Comparison of ENCODE assay signal across 1 cellular context in the genomic region with DNA sequence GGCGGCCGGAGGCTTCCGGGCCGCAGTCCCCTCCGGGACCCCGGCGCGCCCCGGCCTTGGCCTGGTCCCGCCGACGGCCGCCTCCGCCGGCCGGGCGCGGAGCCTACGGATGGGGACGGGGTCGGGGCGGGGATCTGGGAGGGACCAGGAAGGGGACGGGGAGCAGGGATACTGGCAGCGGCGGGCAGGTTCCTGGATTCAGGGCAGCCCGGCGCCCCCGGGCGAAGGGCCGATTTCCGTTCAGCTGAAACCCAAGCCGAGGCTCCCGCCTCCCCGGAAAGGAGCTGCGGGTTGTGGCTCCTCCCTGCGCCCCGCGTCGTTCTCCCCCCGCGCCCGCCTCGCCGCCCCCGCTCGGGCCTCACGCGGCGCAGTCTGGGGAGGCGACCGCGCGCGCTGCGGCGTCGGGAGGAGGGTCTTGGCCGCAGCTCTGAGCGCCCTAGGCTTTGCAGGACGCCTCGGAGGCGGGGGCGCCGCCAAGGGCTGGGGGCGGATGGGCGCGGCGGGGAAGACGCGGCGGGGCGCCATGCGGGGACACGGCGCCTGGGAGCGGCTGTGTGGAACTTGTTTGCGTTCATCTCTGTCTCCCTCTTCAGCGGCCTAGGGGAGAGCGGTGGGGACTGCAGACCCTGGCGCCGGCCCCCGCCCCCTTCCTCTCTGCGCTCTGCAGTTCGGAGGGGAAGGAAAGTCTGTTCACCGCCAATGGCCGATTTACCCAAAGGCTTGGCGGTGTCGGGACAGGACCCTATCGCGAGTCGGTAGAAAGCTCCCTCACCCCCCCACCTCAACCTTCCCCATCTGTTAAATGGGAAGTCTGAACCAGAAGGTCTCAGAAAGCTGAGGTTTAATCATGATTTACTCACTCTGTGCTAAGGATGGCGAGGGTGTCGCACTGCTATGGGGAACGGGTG.
TF ChIP-seq lines count a peak whose summit lies in the region.

No MANE protein-coding gene starts in this region.

TF ChIP-seq in HepG2, 621 proteins besides CTCF, POLR2A, EP300 and RAD21 (continued from another document and continues in another):
- TF ChIP-seq HDAC1 (CRISPR knock-in tag; IDR thresholded peaks at IDR 0.05) (peak; percentile 65; the same call in 1 of the 2 replicates), SMARCC2 (IDR thresholded peaks at IDR 0.05) (no peak), MTA3 (CRISPR knock-in tag; IDR thresholded peaks at IDR 0.05) (no peak), ZNF543 (CRISPR knock-in tag; IDR thresholded peaks at IDR 0.05) (no peak), HCFC1 (IDR thresholded peaks at IDR 0.05; ENCODE audit: low read depth, low read length) (no peak), SP140L (CRISPR knock-in tag; IDR thresholded peaks at IDR 0.05; ENCODE audit: borderline replicate concordance) (no peak), ZC3H13 (CRISPR knock-in tag; IDR thresholded peaks at IDR 0.05) (no peak), ZNF850 (CRISPR knock-in tag; conservative IDR thresholded peaks at IDR 0.05) (no peak), ZNF777 (CRISPR knock-in tag; IDR thresholded peaks at IDR 0.05) (peak; percentile 81; the same call in 1 of the 2 replicates), SRF (IDR thresholded peaks at IDR 0.05; ENCODE audit: low read depth, low read length) (no peak), MAF1 (CRISPR knock-in tag; IDR thresholded peaks at IDR 0.05; ENCODE audit: borderline replicate concordance) (no peak; the same call in 1 of the 2 replicates), ZSCAN20 (CRISPR knock-in tag; IDR thresholded peaks at IDR 0.05; ENCODE audit: borderline replicate concordance) (peak; percentile 81; the same call in 1 of the 2 replicates), ZNF550 (CRISPR knock-in tag; IDR thresholded peaks at IDR 0.05; ENCODE audit: borderline replicate concordance) (no peak), SALL1 (CRISPR knock-in tag; IDR thresholded peaks at IDR 0.05) (peak; percentile 70), CHD2 (IDR thresholded peaks at IDR 0.05; ENCODE audit: low read depth, low read length) (no peak), MEIS1 (CRISPR knock-in tag; IDR thresholded peaks at IDR 0.05; ENCODE audit: borderline replicate concordance) (no peak), ZNF337 (CRISPR knock-in tag; IDR thresholded peaks at IDR 0.05; ENCODE audit: borderline replicate concordance, low read depth) (no peak)
- TF ChIP-seq, protein P1, sequence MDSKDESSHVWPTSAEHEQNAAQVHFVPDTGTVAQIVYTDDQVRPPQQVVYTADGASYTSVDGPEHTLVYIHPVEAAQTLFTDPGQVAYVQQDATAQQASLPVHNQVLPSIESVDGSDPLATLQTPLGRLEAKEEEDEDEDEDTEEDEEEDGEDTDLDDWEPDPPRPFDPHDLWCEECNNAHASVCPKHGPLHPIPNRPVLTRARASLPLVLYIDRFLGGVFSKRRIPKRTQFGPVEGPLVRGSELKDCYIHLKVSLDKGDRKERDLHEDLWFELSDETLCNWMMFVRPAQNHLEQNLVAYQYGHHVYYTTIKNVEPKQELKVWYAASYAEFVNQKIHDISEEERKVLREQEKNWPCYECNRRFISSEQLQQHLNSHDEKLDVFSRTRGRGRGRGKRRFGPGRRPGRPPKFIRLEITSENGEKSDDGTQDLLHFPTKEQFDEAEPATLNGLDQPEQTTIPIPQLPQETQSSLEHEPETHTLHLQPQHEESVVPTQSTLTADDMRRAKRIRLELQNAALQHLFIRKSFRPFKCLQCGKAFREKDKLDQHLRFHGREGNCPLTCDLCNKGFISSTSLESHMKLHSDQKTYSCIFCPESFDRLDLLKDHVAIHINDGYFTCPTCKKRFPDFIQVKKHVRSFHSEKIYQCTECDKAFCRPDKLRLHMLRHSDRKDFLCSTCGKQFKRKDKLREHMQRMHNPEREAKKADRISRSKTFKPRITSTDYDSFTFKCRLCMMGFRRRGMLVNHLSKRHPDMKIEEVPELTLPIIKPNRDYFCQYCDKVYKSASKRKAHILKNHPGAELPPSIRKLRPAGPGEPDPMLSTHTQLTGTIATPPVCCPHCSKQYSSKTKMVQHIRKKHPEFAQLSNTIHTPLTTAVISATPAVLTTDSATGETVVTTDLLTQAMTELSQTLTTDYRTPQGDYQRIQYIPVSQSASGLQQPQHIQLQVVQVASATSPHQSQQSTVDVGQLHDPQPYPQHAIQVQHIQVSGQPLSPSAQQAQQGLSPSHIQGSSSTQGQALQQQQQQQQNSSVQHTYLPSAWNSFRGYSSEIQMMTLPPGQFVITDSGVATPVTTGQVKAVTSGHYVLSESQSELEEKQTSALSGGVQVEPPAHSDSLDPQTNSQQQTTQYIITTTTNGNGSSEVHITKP (CRISPR knock-in tag; IDR thresholded peaks at IDR 0.05; ENCODE audit: low read depth): no peak
- TF ChIP-seq, protein P2, sequence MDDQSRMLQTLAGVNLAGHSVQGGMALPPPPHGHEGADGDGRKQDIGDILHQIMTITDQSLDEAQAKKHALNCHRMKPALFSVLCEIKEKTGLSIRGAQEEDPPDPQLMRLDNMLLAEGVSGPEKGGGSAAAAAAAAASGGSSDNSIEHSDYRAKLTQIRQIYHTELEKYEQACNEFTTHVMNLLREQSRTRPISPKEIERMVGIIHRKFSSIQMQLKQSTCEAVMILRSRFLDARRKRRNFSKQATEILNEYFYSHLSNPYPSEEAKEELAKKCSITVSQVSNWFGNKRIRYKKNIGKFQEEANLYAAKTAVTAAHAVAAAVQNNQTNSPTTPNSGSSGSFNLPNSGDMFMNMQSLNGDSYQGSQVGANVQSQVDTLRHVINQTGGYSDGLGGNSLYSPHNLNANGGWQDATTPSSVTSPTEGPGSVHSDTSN (CRISPR knock-in tag; IDR thresholded peaks at IDR 0.05; ENCODE audit: borderline replicate concordance): no peak
- TF ChIP-seq, protein P3, sequence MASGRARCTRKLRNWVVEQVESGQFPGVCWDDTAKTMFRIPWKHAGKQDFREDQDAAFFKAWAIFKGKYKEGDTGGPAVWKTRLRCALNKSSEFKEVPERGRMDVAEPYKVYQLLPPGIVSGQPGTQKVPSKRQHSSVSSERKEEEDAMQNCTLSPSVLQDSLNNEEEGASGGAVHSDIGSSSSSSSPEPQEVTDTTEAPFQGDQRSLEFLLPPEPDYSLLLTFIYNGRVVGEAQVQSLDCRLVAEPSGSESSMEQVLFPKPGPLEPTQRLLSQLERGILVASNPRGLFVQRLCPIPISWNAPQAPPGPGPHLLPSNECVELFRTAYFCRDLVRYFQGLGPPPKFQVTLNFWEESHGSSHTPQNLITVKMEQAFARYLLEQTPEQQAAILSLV (CRISPR knock-in tag; IDR thresholded peaks at IDR 0.05; ENCODE audit: borderline replicate concordance): peak; percentile 45; the same call in 1 of the 2 replicates
- TF ChIP-seq, protein P4, sequence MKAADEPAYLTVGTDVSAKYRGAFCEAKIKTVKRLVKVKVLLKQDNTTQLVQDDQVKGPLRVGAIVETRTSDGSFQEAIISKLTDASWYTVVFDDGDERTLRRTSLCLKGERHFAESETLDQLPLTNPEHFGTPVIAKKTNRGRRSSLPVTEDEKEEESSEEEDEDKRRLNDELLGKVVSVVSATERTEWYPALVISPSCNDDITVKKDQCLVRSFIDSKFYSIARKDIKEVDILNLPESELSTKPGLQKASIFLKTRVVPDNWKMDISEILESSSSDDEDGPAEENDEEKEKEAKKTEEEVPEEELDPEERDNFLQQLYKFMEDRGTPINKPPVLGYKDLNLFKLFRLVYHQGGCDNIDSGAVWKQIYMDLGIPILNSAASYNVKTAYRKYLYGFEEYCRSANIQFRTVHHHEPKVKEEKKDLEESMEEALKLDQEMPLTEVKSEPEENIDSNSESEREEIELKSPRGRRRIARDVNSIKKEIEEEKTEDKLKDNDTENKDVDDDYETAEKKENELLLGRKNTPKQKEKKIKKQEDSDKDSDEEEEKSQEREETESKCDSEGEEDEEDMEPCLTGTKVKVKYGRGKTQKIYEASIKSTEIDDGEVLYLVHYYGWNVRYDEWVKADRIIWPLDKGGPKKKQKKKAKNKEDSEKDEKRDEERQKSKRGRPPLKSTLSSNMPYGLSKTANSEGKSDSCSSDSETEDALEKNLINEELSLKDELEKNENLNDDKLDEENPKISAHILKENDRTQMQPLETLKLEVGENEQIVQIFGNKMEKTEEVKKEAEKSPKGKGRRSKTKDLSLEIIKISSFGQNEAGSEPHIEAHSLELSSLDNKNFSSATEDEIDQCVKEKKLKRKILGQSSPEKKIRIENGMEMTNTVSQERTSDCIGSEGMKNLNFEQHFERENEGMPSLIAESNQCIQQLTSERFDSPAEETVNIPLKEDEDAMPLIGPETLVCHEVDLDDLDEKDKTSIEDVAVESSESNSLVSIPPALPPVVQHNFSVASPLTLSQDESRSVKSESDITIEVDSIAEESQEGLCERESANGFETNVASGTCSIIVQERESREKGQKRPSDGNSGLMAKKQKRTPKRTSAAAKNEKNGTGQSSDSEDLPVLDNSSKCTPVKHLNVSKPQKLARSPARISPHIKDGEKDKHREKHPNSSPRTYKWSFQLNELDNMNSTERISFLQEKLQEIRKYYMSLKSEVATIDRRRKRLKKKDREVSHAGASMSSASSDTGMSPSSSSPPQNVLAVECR (CRISPR knock-in tag; IDR thresholded peaks at IDR 0.05; ENCODE audit: borderline replicate concordance): peak; percentile 36; the same call in 1 of the 2 replicates
- TF ChIP-seq, protein P5, sequence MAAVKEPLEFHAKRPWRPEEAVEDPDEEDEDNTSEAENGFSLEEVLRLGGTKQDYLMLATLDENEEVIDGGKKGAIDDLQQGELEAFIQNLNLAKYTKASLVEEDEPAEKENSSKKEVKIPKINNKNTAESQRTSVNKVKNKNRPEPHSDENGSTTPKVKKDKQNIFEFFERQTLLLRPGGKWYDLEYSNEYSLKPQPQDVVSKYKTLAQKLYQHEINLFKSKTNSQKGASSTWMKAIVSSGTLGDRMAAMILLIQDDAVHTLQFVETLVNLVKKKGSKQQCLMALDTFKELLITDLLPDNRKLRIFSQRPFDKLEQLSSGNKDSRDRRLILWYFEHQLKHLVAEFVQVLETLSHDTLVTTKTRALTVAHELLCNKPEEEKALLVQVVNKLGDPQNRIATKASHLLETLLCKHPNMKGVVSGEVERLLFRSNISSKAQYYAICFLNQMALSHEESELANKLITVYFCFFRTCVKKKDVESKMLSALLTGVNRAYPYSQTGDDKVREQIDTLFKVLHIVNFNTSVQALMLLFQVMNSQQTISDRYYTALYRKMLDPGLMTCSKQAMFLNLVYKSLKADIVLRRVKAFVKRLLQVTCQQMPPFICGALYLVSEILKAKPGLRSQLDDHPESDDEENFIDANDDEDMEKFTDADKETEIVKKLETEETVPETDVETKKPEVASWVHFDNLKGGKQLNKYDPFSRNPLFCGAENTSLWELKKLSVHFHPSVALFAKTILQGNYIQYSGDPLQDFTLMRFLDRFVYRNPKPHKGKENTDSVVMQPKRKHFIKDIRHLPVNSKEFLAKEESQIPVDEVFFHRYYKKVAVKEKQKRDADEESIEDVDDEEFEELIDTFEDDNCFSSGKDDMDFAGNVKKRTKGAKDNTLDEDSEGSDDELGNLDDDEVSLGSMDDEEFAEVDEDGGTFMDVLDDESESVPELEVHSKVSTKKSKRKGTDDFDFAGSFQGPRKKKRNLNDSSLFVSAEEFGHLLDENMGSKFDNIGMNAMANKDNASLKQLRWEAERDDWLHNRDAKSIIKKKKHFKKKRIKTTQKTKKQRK (IDR thresholded peaks at IDR 0.05; ENCODE audit: low read length): no peak
- TF ChIP-seq, protein P6, sequence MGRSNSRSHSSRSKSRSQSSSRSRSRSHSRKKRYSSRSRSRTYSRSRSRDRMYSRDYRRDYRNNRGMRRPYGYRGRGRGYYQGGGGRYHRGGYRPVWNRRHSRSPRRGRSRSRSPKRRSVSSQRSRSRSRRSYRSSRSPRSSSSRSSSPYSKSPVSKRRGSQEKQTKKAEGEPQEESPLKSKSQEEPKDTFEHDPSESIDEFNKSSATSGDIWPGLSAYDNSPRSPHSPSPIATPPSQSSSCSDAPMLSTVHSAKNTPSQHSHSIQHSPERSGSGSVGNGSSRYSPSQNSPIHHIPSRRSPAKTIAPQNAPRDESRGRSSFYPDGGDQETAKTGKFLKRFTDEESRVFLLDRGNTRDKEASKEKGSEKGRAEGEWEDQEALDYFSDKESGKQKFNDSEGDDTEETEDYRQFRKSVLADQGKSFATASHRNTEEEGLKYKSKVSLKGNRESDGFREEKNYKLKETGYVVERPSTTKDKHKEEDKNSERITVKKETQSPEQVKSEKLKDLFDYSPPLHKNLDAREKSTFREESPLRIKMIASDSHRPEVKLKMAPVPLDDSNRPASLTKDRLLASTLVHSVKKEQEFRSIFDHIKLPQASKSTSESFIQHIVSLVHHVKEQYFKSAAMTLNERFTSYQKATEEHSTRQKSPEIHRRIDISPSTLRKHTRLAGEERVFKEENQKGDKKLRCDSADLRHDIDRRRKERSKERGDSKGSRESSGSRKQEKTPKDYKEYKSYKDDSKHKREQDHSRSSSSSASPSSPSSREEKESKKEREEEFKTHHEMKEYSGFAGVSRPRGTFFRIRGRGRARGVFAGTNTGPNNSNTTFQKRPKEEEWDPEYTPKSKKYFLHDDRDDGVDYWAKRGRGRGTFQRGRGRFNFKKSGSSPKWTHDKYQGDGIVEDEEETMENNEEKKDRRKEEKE (IDR thresholded peaks at IDR 0.05): no peak
- TF ChIP-seq, protein P7, sequence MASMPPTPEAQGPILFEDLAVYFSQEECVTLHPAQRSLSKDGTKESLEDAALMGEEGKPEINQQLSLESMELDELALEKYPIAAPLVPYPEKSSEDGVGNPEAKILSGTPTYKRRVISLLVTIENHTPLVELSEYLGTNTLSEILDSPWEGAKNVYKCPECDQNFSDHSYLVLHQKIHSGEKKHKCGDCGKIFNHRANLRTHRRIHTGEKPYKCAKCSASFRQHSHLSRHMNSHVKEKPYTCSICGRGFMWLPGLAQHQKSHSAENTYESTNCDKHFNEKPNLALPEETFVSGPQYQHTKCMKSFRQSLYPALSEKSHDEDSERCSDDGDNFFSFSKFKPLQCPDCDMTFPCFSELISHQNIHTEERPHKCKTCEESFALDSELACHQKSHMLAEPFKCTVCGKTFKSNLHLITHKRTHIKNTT (CRISPR knock-in tag; IDR thresholded peaks at IDR 0.05): no peak
- TF ChIP-seq, protein P8, sequence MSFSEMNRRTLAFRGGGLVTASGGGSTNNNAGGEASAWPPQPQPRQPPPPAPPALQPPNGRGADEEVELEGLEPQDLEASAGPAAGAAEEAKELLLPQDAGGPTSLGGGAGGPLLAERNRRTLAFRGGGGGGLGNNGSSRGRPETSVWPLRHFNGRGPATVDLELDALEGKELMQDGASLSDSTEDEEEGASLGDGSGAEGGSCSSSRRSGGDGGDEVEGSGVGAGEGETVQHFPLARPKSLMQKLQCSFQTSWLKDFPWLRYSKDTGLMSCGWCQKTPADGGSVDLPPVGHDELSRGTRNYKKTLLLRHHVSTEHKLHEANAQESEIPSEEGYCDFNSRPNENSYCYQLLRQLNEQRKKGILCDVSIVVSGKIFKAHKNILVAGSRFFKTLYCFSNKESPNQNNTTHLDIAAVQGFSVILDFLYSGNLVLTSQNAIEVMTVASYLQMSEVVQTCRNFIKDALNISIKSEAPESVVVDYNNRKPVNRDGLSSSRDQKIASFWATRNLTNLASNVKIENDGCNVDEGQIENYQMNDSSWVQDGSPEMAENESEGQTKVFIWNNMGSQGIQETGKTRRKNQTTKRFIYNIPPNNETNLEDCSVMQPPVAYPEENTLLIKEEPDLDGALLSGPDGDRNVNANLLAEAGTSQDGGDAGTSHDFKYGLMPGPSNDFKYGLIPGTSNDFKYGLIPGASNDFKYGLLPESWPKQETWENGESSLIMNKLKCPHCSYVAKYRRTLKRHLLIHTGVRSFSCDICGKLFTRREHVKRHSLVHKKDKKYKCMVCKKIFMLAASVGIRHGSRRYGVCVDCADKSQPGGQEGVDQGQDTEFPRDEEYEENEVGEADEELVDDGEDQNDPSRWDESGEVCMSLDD (CRISPR knock-in tag; IDR thresholded peaks at IDR 0.05; ENCODE audit: borderline replicate concordance): no peak
- TF ChIP-seq, protein P9, sequence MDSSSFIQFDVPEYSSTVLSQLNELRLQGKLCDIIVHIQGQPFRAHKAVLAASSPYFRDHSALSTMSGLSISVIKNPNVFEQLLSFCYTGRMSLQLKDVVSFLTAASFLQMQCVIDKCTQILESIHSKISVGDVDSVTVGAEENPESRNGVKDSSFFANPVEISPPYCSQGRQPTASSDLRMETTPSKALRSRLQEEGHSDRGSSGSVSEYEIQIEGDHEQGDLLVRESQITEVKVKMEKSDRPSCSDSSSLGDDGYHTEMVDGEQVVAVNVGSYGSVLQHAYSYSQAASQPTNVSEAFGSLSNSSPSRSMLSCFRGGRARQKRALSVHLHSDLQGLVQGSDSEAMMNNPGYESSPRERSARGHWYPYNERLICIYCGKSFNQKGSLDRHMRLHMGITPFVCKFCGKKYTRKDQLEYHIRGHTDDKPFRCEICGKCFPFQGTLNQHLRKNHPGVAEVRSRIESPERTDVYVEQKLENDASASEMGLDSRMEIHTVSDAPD (CRISPR knock-in tag; IDR thresholded peaks at IDR 0.05): no peak
